Comparison of ENCODE assay signal across 8 cellular contexts in genomic region chr3:15097889-15098288, GRCh38. TPM values are rescaled to one million over a fixed set of nuclear protein-coding genes. Genes with fewer than 3 reads are reported as not detected.
A peak's percentile ranks its signal among the peaks of the same experiment; 100 is the strongest.
DNase-seq lines count a peak whose midpoint lies in the region; TF ChIP-seq lines count a peak whose summit lies in the region.

No MANE protein-coding gene starts in this region.

- no peaks in the 10 kb centered on the region for H3K27me3 Mint-ChIP-seq in dendritic cell treated with granulocyte-macrophage colony-stimulating factor and Interleukin-4, amounts not matched to agents 40 ng/mL and 50 ng/mL, for 4 days
- H3K27me3 Mint-ChIP-seq in neural crest cell (ENCODE audit: low read depth): no peaks in the 10 kb centered on the region

- peaks cover 10% of the 10 kb centered on the region; the same call in 1 of the 2 replicates for H3K4me1 ChIP-seq in SJSA1 (replicated peaks)

- H3K36me3 ChIP-seq in H7 (replicated peaks; ENCODE audit: control insufficient read depth, insufficient read depth, low read length) (peaks cover 8% of the 10 kb centered on the region), SJSA1 (peaks cover 28% of the 10 kb centered on the region)

- H3K4me1 Mint-ChIP-seq in dendritic cell treated with granulocyte-macrophage colony-stimulating factor and Interleukin-4, amounts not matched to agents 40 ng/mL and 50 ng/mL, for 4 days (ENCODE audit: low read depth): peaks cover 45% of the 10 kb centered on the region
- H3K4me1 Mint-ChIP-seq in neural crest cell: peaks cover 22% of the 10 kb centered on the region

- no peaks in the 10 kb centered on the region for H3K9me3 Mint-ChIP-seq in dendritic cell treated with granulocyte-macrophage colony-stimulating factor and Interleukin-4, amounts not matched to agents 40 ng/mL and 50 ng/mL, for 4 days
- H3K9me3 Mint-ChIP-seq in neural crest cell: no peaks in the 10 kb centered on the region

- H3K4me3 ChIP-seq in H7 (ENCODE audit: insufficient read depth, low read depth, low read length) (peak overlapping the region; percentile 94), SJSA1 (peak overlapping the region; percentile 64)

- H3K27ac ChIP-seq in SJSA1: no peak overlapping the region

- intact Hi-C loops in dendritic cell treated with granulocyte-macrophage colony-stimulating factor and Interleukin-4, amounts not matched to agents 40 ng/mL and 50 ng/mL, for 4 days (cut with micrococcal nuclease): loop anchor here (2.0 to 5.0 kb wide), 2 partner anchors 33 to 109 kb away; partner anchors contain the start of genes CAPN7 and MRPS25

- peaks cover 43% of the 10 kb centered on the region for H3K36me3 Mint-ChIP-seq in dendritic cell treated with granulocyte-macrophage colony-stimulating factor and Interleukin-4, amounts not matched to agents 40 ng/mL and 50 ng/mL, for 4 days (ENCODE audit: low read depth)
- no peaks in the 10 kb centered on the region for H3K36me3 Mint-ChIP-seq in neural crest cell (ENCODE audit: low read depth)

- no peak for TF ChIP-seq CTCF in neural crest cell (conservative IDR thresholded peaks at IDR 0.05)

- peak overlapping the region; percentile 88 for H3K4me3 Mint-ChIP-seq in dendritic cell treated with granulocyte-macrophage colony-stimulating factor and Interleukin-4, amounts not matched to agents 40 ng/mL and 50 ng/mL, for 4 days
- H3K4me3 Mint-ChIP-seq in neural crest cell: peak overlapping the region; percentile 92

- no peaks in the 10 kb centered on the region for H3K9me3 ChIP-seq in SJSA1 (replicated peaks)

- H3K27me3 ChIP-seq in H7 (ENCODE audit: control insufficient read depth, insufficient read depth, low read length) (no peaks in the 10 kb centered on the region), SJSA1 (replicated peaks) (no peaks in the 10 kb centered on the region)

- peak overlapping the region; percentile 95 for H3K27ac Mint-ChIP-seq in dendritic cell treated with granulocyte-macrophage colony-stimulating factor and Interleukin-4, amounts not matched to agents 40 ng/mL and 50 ng/mL, for 4 days
- H3K27ac Mint-ChIP-seq in neural crest cell (ENCODE audit: unreplicated experiment): peak overlapping the region; percentile 10

- DNase-seq in H7 (no peak), SJSA1 (ENCODE audit: low read depth in 1 of 2, low spot score in 2 of 2) (peak in 1 of 2 experiments; percentile 20), neural crest cell (ENCODE audit: low read depth, low spot score) (no peak), NCI-H2171 treated with DMSO at 0.1 percent for 48 hours (lab: John Stamatoyannopoulos, UW) (no peak), D341Med (ENCODE audit: low spot score) (no peak), anterior cingulate cortex (lab: John Stamatoyannopoulos, UW) (no peak), COLO829 (ENCODE audit: low spot score) (no peak)

RNA-seq across cellular contexts. Expression of gene RBSN, which starts 1.1 kb away (rescaled TPM):
- total RNA-seq in H7 (2014; rRNA removed; shearing (Covaris generic)): 17.6 and 22.3 TPM in 2 replicates
- 9.4 and 21.4 TPM in 2 replicates for total RNA-seq in SJSA1 (2014; rRNA removed; shearing (Covaris generic))
- 29.6 and 29.7 TPM in 2 replicates for total RNA-seq in neural crest cell

RNA-seq across cellular contexts. Expression of gene MRPS25, which starts 32.8 kb away (rescaled TPM):
- 22.0 and 25.8 TPM in 2 replicates for total RNA-seq in H7 (2014; rRNA removed; shearing (Covaris generic))
- 5.6 and 9.3 TPM in 2 replicates for total RNA-seq in SJSA1 (2014; rRNA removed; shearing (Covaris generic))
- total RNA-seq in neural crest cell: 60.9 and 62.0 TPM in 2 replicates
